1 cellular context compared by ENCODE assay signal in the genomic region with DNA sequence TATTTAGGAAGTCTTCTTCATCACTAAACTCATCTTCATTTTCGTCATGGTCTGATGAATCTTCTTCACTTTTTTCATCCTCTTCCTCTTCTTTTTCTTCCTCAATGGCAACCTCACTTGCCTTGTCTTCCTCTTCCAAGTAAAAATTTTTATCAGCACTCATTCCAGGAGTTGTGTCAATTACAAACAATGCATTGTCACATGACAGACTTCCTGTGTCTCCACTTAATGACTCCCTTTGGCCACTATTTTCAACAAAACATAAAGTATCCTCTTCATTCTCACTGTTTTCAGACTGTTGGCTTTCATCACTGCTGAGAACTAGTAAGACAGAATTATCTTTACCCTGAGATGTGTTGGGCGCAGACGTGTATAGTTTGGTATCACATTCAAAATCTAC.
TF ChIP-seq lines count a peak whose summit lies in the region.

No MANE protein-coding gene starts in this region.

TF ChIP-seq in HepG2, 621 proteins besides CTCF, POLR2A, EP300 and RAD21:
- TF ChIP-seq ZNF788 (CRISPR knock-in tag; IDR thresholded peaks at IDR 0.05; ENCODE audit: borderline replicate concordance) (no peak), NFIC (IDR thresholded peaks at IDR 0.05; ENCODE audit: low read length) (no peak), ELF1 (CRISPR knock-in tag; IDR thresholded peaks at IDR 0.05) (no peak), RFX3 (CRISPR knock-in tag; IDR thresholded peaks at IDR 0.05) (no peak), ZNF382 (CRISPR knock-in tag; IDR thresholded peaks at IDR 0.05; ENCODE audit: borderline replicate concordance) (no peak)
- TF ChIP-seq, protein P1, sequence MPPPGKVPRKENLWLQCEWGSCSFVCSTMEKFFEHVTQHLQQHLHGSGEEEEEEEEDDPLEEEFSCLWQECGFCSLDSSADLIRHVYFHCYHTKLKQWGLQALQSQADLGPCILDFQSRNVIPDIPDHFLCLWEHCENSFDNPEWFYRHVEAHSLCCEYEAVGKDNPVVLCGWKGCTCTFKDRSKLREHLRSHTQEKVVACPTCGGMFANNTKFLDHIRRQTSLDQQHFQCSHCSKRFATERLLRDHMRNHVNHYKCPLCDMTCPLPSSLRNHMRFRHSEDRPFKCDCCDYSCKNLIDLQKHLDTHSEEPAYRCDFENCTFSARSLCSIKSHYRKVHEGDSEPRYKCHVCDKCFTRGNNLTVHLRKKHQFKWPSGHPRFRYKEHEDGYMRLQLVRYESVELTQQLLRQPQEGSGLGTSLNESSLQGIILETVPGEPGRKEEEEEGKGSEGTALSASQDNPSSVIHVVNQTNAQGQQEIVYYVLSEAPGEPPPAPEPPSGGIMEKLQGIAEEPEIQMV (CRISPR knock-in tag; IDR thresholded peaks at IDR 0.05; ENCODE audit: low read depth), result no peak
- TF ChIP-seq, protein P2, sequence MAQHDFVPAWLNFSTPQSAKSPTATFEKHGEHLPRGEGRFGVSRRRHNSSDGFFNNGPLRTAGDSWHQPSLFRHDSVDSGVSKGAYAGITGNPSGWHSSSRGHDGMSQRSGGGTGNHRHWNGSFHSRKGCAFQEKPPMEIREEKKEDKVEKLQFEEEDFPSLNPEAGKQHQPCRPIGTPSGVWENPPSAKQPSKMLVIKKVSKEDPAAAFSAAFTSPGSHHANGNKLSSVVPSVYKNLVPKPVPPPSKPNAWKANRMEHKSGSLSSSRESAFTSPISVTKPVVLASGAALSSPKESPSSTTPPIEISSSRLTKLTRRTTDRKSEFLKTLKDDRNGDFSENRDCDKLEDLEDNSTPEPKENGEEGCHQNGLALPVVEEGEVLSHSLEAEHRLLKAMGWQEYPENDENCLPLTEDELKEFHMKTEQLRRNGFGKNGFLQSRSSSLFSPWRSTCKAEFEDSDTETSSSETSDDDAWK (CRISPR knock-in tag; IDR thresholded peaks at IDR 0.05), result no peak
- TF ChIP-seq, protein P3, sequence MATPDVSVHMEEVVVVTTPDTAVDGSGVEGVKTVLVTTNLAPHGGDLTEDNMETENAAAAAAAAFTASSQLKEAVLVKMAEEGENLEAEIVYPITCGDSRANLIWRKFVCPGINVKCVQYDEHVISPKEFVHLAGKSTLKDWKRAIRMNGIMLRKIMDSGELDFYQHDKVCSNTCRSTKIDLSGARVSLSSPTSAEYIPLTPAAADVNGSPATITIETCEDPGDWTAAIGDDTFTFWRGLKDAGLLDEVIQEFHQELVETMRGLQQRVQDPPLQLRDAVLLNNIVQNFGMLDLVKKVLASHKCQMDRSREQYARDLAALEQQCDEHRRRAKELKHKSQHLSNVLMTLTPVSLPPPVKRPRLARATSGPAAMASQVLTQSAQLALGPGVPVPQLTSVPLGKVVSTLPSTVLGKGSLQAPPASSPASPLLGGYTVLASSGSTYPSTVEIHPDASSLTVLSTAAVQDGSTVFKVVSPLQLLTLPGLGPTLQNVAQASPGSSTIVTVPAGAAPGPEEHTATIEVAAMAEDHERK (CRISPR knock-in tag; IDR thresholded peaks at IDR 0.05; ENCODE audit: low read depth), result no peak
